Comparison of ENCODE assay signal across 8 cellular contexts in the genomic region with DNA sequence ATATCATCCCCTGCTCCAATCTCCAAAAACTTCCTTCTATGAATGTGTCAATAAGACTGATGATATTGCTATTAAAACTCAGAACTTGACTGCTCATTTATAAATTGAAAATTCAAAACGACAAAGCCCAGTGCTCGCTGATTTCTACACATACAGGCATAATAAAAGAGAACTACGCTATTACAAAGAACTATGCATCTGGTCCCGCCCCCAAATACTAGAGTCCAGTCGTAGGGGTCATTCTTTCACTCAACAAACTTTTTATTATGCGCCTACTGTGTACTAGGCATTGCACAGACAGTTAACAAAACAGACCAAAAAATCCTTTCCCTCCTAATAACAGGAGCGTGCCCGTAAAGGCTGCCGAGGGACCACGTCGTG. TPM values are rescaled to one million over a fixed set of nuclear protein-coding genes. Genes with fewer than 3 reads are reported as not detected.
DNase-seq lines count a peak whose midpoint lies in the region; ATAC-seq and TF ChIP-seq lines count a peak whose summit lies in the region.

No MANE protein-coding gene starts in this region.

- no peak for TF ChIP-seq CTCF in activated CD8-positive, alpha-beta T cell treated with anti-CD3 and anti-CD28 coated beads for 36 hours (IDR thresholded peaks at IDR 0.05)

- no peaks in the 10 kb centered on the region for H3K27me3 Mint-ChIP-seq in activated CD8-positive, alpha-beta T cell treated with anti-CD3 and anti-CD28 coated beads for 36 hours

- peak overlapping the region; percentile 97 for H3K27ac Mint-ChIP-seq in activated CD8-positive, alpha-beta T cell treated with anti-CD3 and anti-CD28 coated beads for 36 hours

- DNase-seq in activated CD8-positive, alpha-beta T cell treated with anti-CD3 and anti-CD28 coated beads for 36 hours, result no peak
- DNase-seq in stimulated activated naive CD4-positive, alpha-beta T cell (lab: John Stamatoyannopoulos, UW), result no peak
- DNase-seq in NCI-H2029 treated with DMSO at 0.1 percent for 48 hours (lab: John Stamatoyannopoulos, UW), result no peak

- no peaks in the 10 kb centered on the region for H3K36me3 Mint-ChIP-seq in activated CD8-positive, alpha-beta T cell treated with anti-CD3 and anti-CD28 coated beads for 36 hours (ENCODE audit: low read depth)

- H3K9me3 ChIP-seq in iPS-18c (ENCODE audit: control insufficient read depth, insufficient read depth, low read length) (no peaks in the 10 kb centered on the region), subcutaneous abdominal adipose tissue (ENCODE audit: control insufficient read depth in 5 of 5, low read length in 5 of 5) (no peaks in the 10 kb centered on the region)

- peak overlapping the region; percentile 85 for H3K27ac ChIP-seq in subcutaneous abdominal adipose tissue (ENCODE audit: low read depth, low read length)

- CTCF ChIA-PET in activated CD8-positive, alpha-beta T cell treated with anti-CD3 and anti-CD28 coated beads for 36 hours (lab: Charles Lee), result no interaction called here

- POLR2A ChIA-PET in activated CD8-positive, alpha-beta T cell treated with anti-CD3 and anti-CD28 coated beads for 36 hours (lab: Charles Lee), result no interaction called here

- H3K4me1 ChIP-seq in subcutaneous abdominal adipose tissue (ENCODE audit: control insufficient read depth in 5 of 5, insufficient read depth in 5 of 5, low read length in 5 of 5), result peaks cover 5 to 15% (median 12%) of the 10 kb centered on the region in 5 donors

- intact Hi-C loops in activated CD8-positive, alpha-beta T cell treated with anti-CD3 and anti-CD28 coated beads for 36 hours (cut with micrococcal nuclease), result no loop called here

- peak overlapping the region; percentile 71 to 93 (median 89) for H3K9ac ChIP-seq in subcutaneous abdominal adipose tissue (ENCODE audit: low read length in 5 of 5)

- ATAC-seq in GM18868 (IDR thresholded peaks at IDR 0.05; ENCODE audit: unreplicated experiment), result peak; percentile 9
- ATAC-seq in HG03060 (IDR thresholded peaks at IDR 0.05; ENCODE audit: low read depth, unreplicated experiment), result peak; percentile 10
- ATAC-seq in activated CD8-positive, alpha-beta T cell treated with anti-CD3 and anti-CD28 coated beads for 36 hours, result peak; percentile 1
- no peak for ATAC-seq in HG03469 (IDR thresholded peaks at IDR 0.05; ENCODE audit: unreplicated experiment)

- peak overlapping the region; percentile 80 for H3K4me3 Mint-ChIP-seq in activated CD8-positive, alpha-beta T cell treated with anti-CD3 and anti-CD28 coated beads for 36 hours

- no peaks in the 10 kb centered on the region for H3K36me3 ChIP-seq in subcutaneous abdominal adipose tissue (ENCODE audit: control insufficient read depth in 5 of 5, insufficient read depth in 5 of 5, low read length in 5 of 5)

- H3K27me3 ChIP-seq in subcutaneous abdominal adipose tissue (ENCODE audit: control insufficient read depth in 5 of 5, insufficient read depth in 4 of 5, low read length in 5 of 5), result no peaks in the 10 kb centered on the region

- H3K9me3 Mint-ChIP-seq in activated CD8-positive, alpha-beta T cell treated with anti-CD3 and anti-CD28 coated beads for 36 hours, result no peaks in the 10 kb centered on the region

- H3K4me1 Mint-ChIP-seq in activated CD8-positive, alpha-beta T cell treated with anti-CD3 and anti-CD28 coated beads for 36 hours (ENCODE audit: low read depth), result peaks cover 15% of the 10 kb centered on the region

- peak overlapping the region; percentile 85 for H3K4me3 ChIP-seq in iPS-18c (ENCODE audit: insufficient read depth, low read depth, low read length)
- H3K4me3 ChIP-seq in subcutaneous abdominal adipose tissue (ENCODE audit: low read depth in 1 of 5, low read length in 5 of 5), result peak overlapping the region; percentile 84 to 94 (median 93)

RNA-seq across cellular contexts. Expression of a gene that starts 1.0 kb away (rescaled TPM):
- 10 to 100 TPM in 1 of 2 experiments, 1 to 10 TPM in 1; 8.8 to 13.0 TPM for total RNA-seq in activated CD8-positive, alpha-beta T cell treated with anti-CD3 and anti-CD28 coated beads for 36 hours
